ENCODE assay signal across 8 cellular contexts in genomic region chr6:158715330-158716311, GRCh38.
DNase-seq lines count a peak whose midpoint lies in the region; ATAC-seq and TF ChIP-seq lines count a peak whose summit lies in the region.

No MANE protein-coding gene starts in this region.

- peak overlapping the region; percentile 55 for H3K4me3 Mint-ChIP-seq in dendritic cell treated with granulocyte-macrophage colony-stimulating factor and Interleukin-4, amounts not matched to agents 40 ng/mL and 50 ng/mL, for 4 days

- H3K4me1 Mint-ChIP-seq in dendritic cell treated with granulocyte-macrophage colony-stimulating factor and Interleukin-4, amounts not matched to agents 40 ng/mL and 50 ng/mL, for 4 days (ENCODE audit: low read depth): peaks cover 58% of the 10 kb centered on the region

- H3K9ac ChIP-seq in BLaER1 (no peak overlapping the region), MM.1S (ENCODE audit: low read length) (no peak overlapping the region)

- H3K27me3 ChIP-seq in BLaER1 (no peaks in the 10 kb centered on the region), upper lobe of right lung (no peaks in the 10 kb centered on the region), MM.1S (replicated peaks; ENCODE audit: insufficient read depth, low read length) (no peaks in the 10 kb centered on the region)

- H3K27ac Mint-ChIP-seq in dendritic cell treated with granulocyte-macrophage colony-stimulating factor and Interleukin-4, amounts not matched to agents 40 ng/mL and 50 ng/mL, for 4 days: peak overlapping the region; percentile 94

- H3K9me3 ChIP-seq in BLaER1 (no peaks in the 10 kb centered on the region), upper lobe of right lung (no peaks in the 10 kb centered on the region), MM.1S (replicated peaks; ENCODE audit: insufficient read depth, low read length) (no peaks in the 10 kb centered on the region)

- H3K27ac ChIP-seq in BLaER1 (peak overlapping the region; percentile 14; the same call in 1 of the 2 replicates), upper lobe of right lung (peak overlapping the region; percentile 52), MM.1S (ENCODE audit: low read length) (no peak overlapping the region)

- ATAC-seq in GM19455 (IDR thresholded peaks at IDR 0.05; ENCODE audit: unreplicated experiment): peak; percentile 57
- peak; percentile 56 for ATAC-seq in HG03378 (IDR thresholded peaks at IDR 0.05; ENCODE audit: unreplicated experiment)
- ATAC-seq in upper lobe of right lung: peak; percentile 73

- H3K79me2 ChIP-seq in MM.1S (ENCODE audit: low read length): no peaks in the 10 kb centered on the region

- H3K4me3 ChIP-seq in BLaER1 (no peak overlapping the region), upper lobe of right lung (no peak overlapping the region), MM.1S (ENCODE audit: low read length) (no peak overlapping the region)

- TF ChIP-seq CTCF in upper lobe of right lung (IDR thresholded peaks at IDR 0.05): no peak
- no peak for TF ChIP-seq CTCF in MM.1S (IDR thresholded peaks at IDR 0.05; ENCODE audit: low read length)

- no peaks in the 10 kb centered on the region for H3K36me3 ChIP-seq in BLaER1
- no peaks in the 10 kb centered on the region for H3K36me3 ChIP-seq in upper lobe of right lung
- no peaks in the 10 kb centered on the region for H3K36me3 ChIP-seq in MM.1S (replicated peaks; ENCODE audit: insufficient read depth, low read length)

- no peaks in the 10 kb centered on the region for H3K9me3 Mint-ChIP-seq in dendritic cell treated with granulocyte-macrophage colony-stimulating factor and Interleukin-4, amounts not matched to agents 40 ng/mL and 50 ng/mL, for 4 days

- intact Hi-C loops in dendritic cell treated with granulocyte-macrophage colony-stimulating factor and Interleukin-4, amounts not matched to agents 40 ng/mL and 50 ng/mL, for 4 days (cut with micrococcal nuclease): no loop called here
- intact Hi-C loops in upper lobe of right lung (cut with DNase I): no loop called here

- DNase-seq in upper lobe of right lung (peak; percentile 74), NCI-H1436 treated with DMSO at 0.1 percent for 48 hours (lab: John Stamatoyannopoulos, UW) (no peak), MM.1S (no peak)
- DNase-seq in activated CD4-positive, alpha-beta T cell treated with anti-CD3 and anti-CD28 coated beads for 4 hours: no peak

- H3K9me2 ChIP-seq in MM.1S (replicated peaks; ENCODE audit: insufficient read depth, low read length): no peaks in the 10 kb centered on the region

- no peaks in the 10 kb centered on the region for H4K20me1 ChIP-seq in BLaER1
- H4K20me1 ChIP-seq in MM.1S (ENCODE audit: insufficient read depth, low read length): no peaks in the 10 kb centered on the region

- H3K4me2 ChIP-seq in BLaER1: peak overlapping the region; percentile 60
- no peak overlapping the region for H3K4me2 ChIP-seq in MM.1S (ENCODE audit: low read depth, low read length)

- no peaks in the 10 kb centered on the region for H3K27me3 Mint-ChIP-seq in dendritic cell treated with granulocyte-macrophage colony-stimulating factor and Interleukin-4, amounts not matched to agents 40 ng/mL and 50 ng/mL, for 4 days

- no peak overlapping the region for H2AFZ ChIP-seq in MM.1S (ENCODE audit: low read length)

- no peaks in the 10 kb centered on the region for H3F3A ChIP-seq in MM.1S (ENCODE audit: insufficient read depth, low read length)

- H3K36me3 Mint-ChIP-seq in dendritic cell treated with granulocyte-macrophage colony-stimulating factor and Interleukin-4, amounts not matched to agents 40 ng/mL and 50 ng/mL, for 4 days (ENCODE audit: low read depth): no peaks in the 10 kb centered on the region

- peaks cover 45% of the 10 kb centered on the region for H3K4me1 ChIP-seq in BLaER1
- H3K4me1 ChIP-seq in upper lobe of right lung: no peaks in the 10 kb centered on the region
- peaks cover 8% of the 10 kb centered on the region for H3K4me1 ChIP-seq in MM.1S (ENCODE audit: low read length)
